Comparison of ENCODE assay signal across 9 cellular contexts in the genomic region with DNA sequence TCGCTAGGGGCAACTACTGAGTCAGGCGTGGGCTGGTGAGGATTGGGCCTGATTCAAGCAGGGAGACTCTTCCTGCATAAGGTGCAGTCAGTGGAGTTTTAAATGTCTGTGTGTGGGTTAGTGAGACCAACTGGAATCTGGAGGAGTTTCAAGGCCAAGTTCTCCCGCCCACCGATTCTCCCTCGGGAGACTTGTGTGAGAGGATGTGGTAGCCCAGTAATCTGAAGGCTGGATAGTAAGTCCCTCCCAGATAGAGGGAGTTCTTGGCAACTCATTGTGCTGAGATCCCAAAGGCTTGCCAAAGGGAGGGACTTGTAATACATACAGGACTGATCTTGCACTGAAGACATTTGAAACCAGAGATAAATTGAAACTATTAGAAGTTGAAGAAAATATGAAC. TPM values are rescaled to one million over a fixed set of nuclear protein-coding genes. Genes with fewer than 3 reads are reported as not detected.
DNase-seq lines count a peak whose midpoint lies in the region; ATAC-seq and TF ChIP-seq lines count a peak whose summit lies in the region.
"Had no signal": no experiment of that assay in that cellular context is flagged by ENCODE, and none has a peak within 500 bp of the region (broad histone marks: within the 10 kb centered on the region; RNA-seq: fewer than 3 reads in every experiment).

No MANE protein-coding gene starts in this region.

- H3K36me3 ChIP-seq in thoracic aorta: no peaks in the 10 kb centered on the region
- H3K36me3 ChIP-seq: vagina had no signal

- H3K4me3 ChIP-seq in dorsolateral prefrontal cortex: no peak overlapping the region
- no peak overlapping the region for H3K4me3 ChIP-seq in thoracic aorta
- H3K4me3 ChIP-seq: vagina had no signal

- no peak for TF ChIP-seq CTCF in dorsolateral prefrontal cortex (IDR thresholded peaks at IDR 0.05 in 54 of 56, conservative IDR thresholded peaks at IDR 0.05 in 2 of 56; ENCODE audit: low read depth in 1 of 56, partially characterized antibody in 56 of 56)
- TF ChIP-seq CTCF in thoracic aorta (IDR thresholded peaks at IDR 0.05): no peak

- H3K27me3 ChIP-seq in dorsolateral prefrontal cortex: no peaks in the 10 kb centered on the region
- no peaks in the 10 kb centered on the region for H3K27me3 ChIP-seq in thoracic aorta (replicated peaks; ENCODE audit: insufficient read depth)
- H3K27me3 ChIP-seq: vagina had no signal

- H3K4me1 ChIP-seq in thoracic aorta (ENCODE audit: control insufficient read depth in 1 of 2, low read depth in 2 of 2): no peaks in the 10 kb centered on the region
- H3K4me1 ChIP-seq: vagina had no signal

- intact Hi-C loops in dorsolateral prefrontal cortex (cut with DNase I): no loop called here

- peak; percentile 9 for ATAC-seq in GM19397 (IDR thresholded peaks at IDR 0.05; ENCODE audit: unreplicated experiment)
- peak; percentile 21 for ATAC-seq in HG03280 (IDR thresholded peaks at IDR 0.05; ENCODE audit: unreplicated experiment)
- ATAC-seq in thoracic aorta (ENCODE audit: insufficient number of reproducible peaks, low FRiP score, low read depth): no peak

- DNase-seq in dorsolateral prefrontal cortex (peak in 6 of 10 donors; percentile 17 to 64 (median 60)), thoracic aorta (ENCODE audit: low spot score) (peak; percentile 7), T-helper 1 cell (no peak), substantia nigra (lab: John Stamatoyannopoulos, UW) (no peak), activated T-cell treated with anti-CD3 and anti-CD28 coated beads for 4 hours (no peak)
- no peak for DNase-seq in activated effector memory CD4-positive, alpha-beta T cell treated with anti-CD3 and anti-CD28 coated beads, Interleukin-2, amount 50 U/mL, for 16 hours

- H3K27ac ChIP-seq in dorsolateral prefrontal cortex (no peak overlapping the region), thoracic aorta (no peak overlapping the region), substantia nigra (ENCODE audit: low read depth, low read length, poor library complexity, severe bottlenecking) (no peak overlapping the region)
- H3K27ac ChIP-seq: vagina had no signal

- H3K9me3 ChIP-seq in thoracic aorta: no peaks in the 10 kb centered on the region
- H3K9me3 ChIP-seq: vagina had no signal

RNA-seq across cellular contexts. Expression of gene WDR36, which starts 51.8 kb away (rescaled TPM):
- total RNA-seq in dorsolateral prefrontal cortex (10 to 100 TPM; 11.7 to 32.8 (median 20.7) TPM), thoracic aorta (10 to 100 TPM; 11.0 to 29.4 TPM)

Comparison
In these comparisons a context has a peak if more than half of its experiments do, and no peak if none do; other contexts are left out.
1. DNase-seq: peak in dorsolateral prefrontal cortex (6 of 10) and thoracic aorta (single experiment); none in T-helper 1 cell (0 of 5), substantia nigra (0 of 49), activated T-cell treated with anti-CD3 and anti-CD28 coated beads for 4 hours (single experiment) and activated effector memory CD4-positive, alpha-beta T cell treated with anti-CD3 and anti-CD28 coated beads, Interleukin-2, amount 50 U/mL, for 16 hours (single experiment).